27 cellular contexts compared by ENCODE assay signal in the genomic region with DNA sequence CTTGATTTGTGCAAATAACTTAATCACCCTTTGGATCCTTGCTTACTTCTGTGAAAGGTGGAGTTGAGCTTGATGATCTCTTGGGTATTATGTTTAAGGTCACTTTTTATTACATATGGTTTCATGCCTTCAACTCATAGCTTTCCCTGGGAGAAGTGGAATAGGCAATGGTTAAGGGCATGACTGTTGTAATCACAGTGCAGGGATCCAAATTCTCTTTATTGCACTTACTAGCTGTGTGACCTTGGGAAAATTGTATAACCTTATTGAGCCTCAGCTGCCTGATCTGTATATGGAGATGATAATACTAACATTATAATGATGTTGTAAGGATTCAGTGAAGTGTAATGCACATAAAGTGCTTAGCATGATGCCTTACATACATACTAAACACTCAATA.
"Had no signal": no experiment of that assay in that cellular context is flagged by ENCODE, and none has a peak within 500 bp of the region (broad histone marks: within the 10 kb centered on the region; RNA-seq: fewer than 3 reads in every experiment).

No MANE protein-coding gene starts in this region.

- H3K9ac ChIP-seq: neural progenitor cell, parathyroid adenoma had no signal

- H3K27ac Mint-ChIP-seq: endodermal cell; neural progenitor cell; progenitor cell of endocrine pancreas; stimulated activated naive CD8-positive, alpha-beta T cell treated with anti-CD3 and anti-CD28 coated beads, Interleukin-15, amount 100 ng/mL, for 72 hours had no signal

- H3K4me1 ChIP-seq: foreskin keratinocyte, gastroesophageal sphincter, parathyroid adenoma, right lobe of liver, suprapubic skin, vagina had no signal

- H3K9me3 ChIP-seq: esophagus muscularis mucosa, gastroesophageal sphincter, heart right ventricle, right lobe of liver, suprapubic skin, vagina had no signal

- H3K4me1 Mint-ChIP-seq: neural progenitor cell had no signal

- H3K36me3 ChIP-seq: esophagus muscularis mucosa, gastroesophageal sphincter, heart right ventricle, neural progenitor cell, right lobe of liver, suprapubic skin, vagina had no signal

- H3K9me3 Mint-ChIP-seq: endodermal cell; immature natural killer cell; naive thymus-derived CD8-positive, alpha-beta T cell; neural progenitor cell; stimulated activated naive CD8-positive, alpha-beta T cell treated with anti-CD3 and anti-CD28 coated beads, Interleukin-15, amount 100 ng/mL, for 72 hours had no signal

- H3K4me3 Mint-ChIP-seq: endodermal cell; neural progenitor cell; stimulated activated naive CD8-positive, alpha-beta T cell treated with anti-CD3 and anti-CD28 coated beads, Interleukin-15, amount 100 ng/mL, for 72 hours had no signal

- H3K27ac ChIP-seq: esophagus muscularis mucosa, foreskin keratinocyte, gastroesophageal sphincter, heart right ventricle, neural progenitor cell, parathyroid adenoma, right lobe of liver, suprapubic skin, vagina had no signal

- H3K36me3 Mint-ChIP-seq: immature natural killer cell, neural progenitor cell had no signal

- DNase-seq: effector CD8-positive, alpha-beta T cell; endodermal cell; foreskin keratinocyte; heart right ventricle; hypothalamus; immature natural killer cell; islet precursor cell; kidney glomerular epithelial cell; mesendoderm; midbrain; naive thymus-derived CD8-positive, alpha-beta T cell; right lobe of liver; stimulated activated CD4-positive, alpha-beta T cell treated with anti-CD3 and anti-CD28 coated beads, Interleukin-12 subunit alpha, Interleukin-12 subunit beta, amount 100 ng/mL, for 4 hours; stimulated activated CD4-positive, alpha-beta T cell treated with anti-CD3 and anti-CD28 coated beads, Interleukin-1b, Interleukin-23, amount 100 ng/mL, for 48 hours; stimulated activated CD4-positive, alpha-beta T cell treated with anti-CD3 and anti-CD28 coated beads, Interleukin-4, amount 100 ng/mL, for 1 hour; stimulated activated CD8-positive, alpha-beta memory T cell treated with anti-CD3 and anti-CD28 coated beads, Interleukin-4, amount 100 ng/mL, for 48 hours; stimulated activated naive CD4-positive, alpha-beta T cell; stimulated activated naive CD8-positive, alpha-beta T cell treated with anti-CD3 and anti-CD28 coated beads, Interleukin-15, amount 100 ng/mL, for 72 hours; trophoblast cell had no signal

- H2AFZ ChIP-seq: neural progenitor cell, parathyroid adenoma had no signal

- H3K27me3 Mint-ChIP-seq: naive thymus-derived CD8-positive, alpha-beta T cell; progenitor cell of endocrine pancreas; stimulated activated naive CD8-positive, alpha-beta T cell treated with anti-CD3 and anti-CD28 coated beads, Interleukin-15, amount 100 ng/mL, for 72 hours had no signal

- H3K79me2 ChIP-seq: parathyroid adenoma had no signal

- H3K27me3 ChIP-seq: esophagus muscularis mucosa, foreskin keratinocyte, gastroesophageal sphincter, heart right ventricle, neural progenitor cell, right lobe of liver, suprapubic skin, vagina had no signal

- H3K4me3 ChIP-seq: esophagus muscularis mucosa, gastroesophageal sphincter, heart right ventricle, neural progenitor cell, right lobe of liver, smooth muscle cell, suprapubic skin, vagina had no signal

- H3K4me2 ChIP-seq: neural progenitor cell, smooth muscle cell had no signal

- ATAC-seq: foreskin keratinocyte; gastroesophageal sphincter; heart right ventricle; naive thymus-derived CD8-positive, alpha-beta T cell; stimulated activated naive CD8-positive, alpha-beta T cell treated with anti-CD3 and anti-CD28 coated beads, Interleukin-15, amount 100 ng/mL, for 72 hours had no signal
